Comparison of ENCODE assay signal across 31 cellular contexts in genomic region chr18:59767732-59768131, GRCh38.
A peak's percentile ranks its signal among the peaks of the same experiment; 100 is the strongest.
DNase-seq lines count a peak whose midpoint lies in the region; ATAC-seq, FAIRE-seq and TF ChIP-seq lines count a peak whose summit lies in the region.
"Had no signal": no experiment of that assay in that cellular context is flagged by ENCODE, and none has a peak within 500 bp of the region (broad histone marks: within the 10 kb centered on the region; RNA-seq: fewer than 3 reads in every experiment).

No MANE protein-coding gene starts in this region.

- H3K4me1 ChIP-seq in ACC112 (ENCODE audit: control insufficient read depth, insufficient read depth, low read length, unreplicated experiment) = peaks cover 28% of the 10 kb centered on the region
- H3K4me1 ChIP-seq in astrocyte (ENCODE audit: insufficient read depth, low read length) = no peaks in the 10 kb centered on the region
- H3K4me1 ChIP-seq in HepG2 (ENCODE audit: insufficient read depth, low read length) = no peaks in the 10 kb centered on the region
- H3K4me1 ChIP-seq: esophagus muscularis mucosa, left ventricle myocardium inferior, parathyroid adenoma, upper lobe of right lung had no signal

- H3K27ac Mint-ChIP-seq in astrocyte (ENCODE audit: unreplicated experiment) = no peak overlapping the region
- H3K27ac Mint-ChIP-seq: activated CD8-positive, alpha-beta memory T cell treated with anti-CD3 and anti-CD28 coated beads, Interleukin-2, amount 10 ng/mL, durations not matched to agents 7 days and 5 days; activated naive CD8-positive, alpha-beta T cell treated with anti-CD3 and anti-CD28 coated beads, Interleukin-2, amount 10 ng/mL, durations not matched to agents 7 days and 5 days; B cell; CD4-positive, alpha-beta memory T cell had no signal

- H2AFZ ChIP-seq in ACC112 (ENCODE audit: low read length, unreplicated experiment) (peak overlapping the region; percentile 77), astrocyte (ENCODE audit: low read depth, low read length) (no peak overlapping the region), HepG2 (ENCODE audit: low read length) (no peak overlapping the region)
- H2AFZ ChIP-seq: parathyroid adenoma had no signal

- H3K4me2 ChIP-seq in astrocyte (ENCODE audit: low read length) (no peak overlapping the region), HepG2 (ENCODE audit: low read depth, low read length) (no peak overlapping the region)
- H3K4me2 ChIP-seq: KMS-11, smooth muscle cell had no signal

- DNase-seq in HCEC 1CT = peak; percentile 77
- peak; percentile 44 for DNase-seq in astrocyte (ENCODE audit: low read depth)
- DNase-seq in fibroblast of peridontal ligament (ENCODE audit: extremely low read depth) = peak; percentile 83
- no peak for DNase-seq in NCI-H446 treated with DMSO at 0.1 percent for 48 hours (lab: John Stamatoyannopoulos, UW)
- no peak for DNase-seq in HepG2 (ENCODE audit: low spot score)
- DNase-seq in hepatic stellate cell (ENCODE audit: low spot score) = no peak
- no peak for DNase-seq in NCI-H128 (lab: John Stamatoyannopoulos, UW; ENCODE audit: unreplicated experiment)
- DNase-seq: activated CD4-positive, alpha-beta T cell treated with anti-CD3 and anti-CD28 coated beads, Interleukin-2, amount 50 U/mL, for 4 hours; activated CD8-positive, alpha-beta memory T cell treated with anti-CD3 and anti-CD28 coated beads, Interleukin-2, amount 10 ng/mL, durations not matched to agents 7 days and 5 days; activated gamma-delta T cell treated with Interleukin-2 at 50 U/mL for 16 hours; activated naive CD8-positive, alpha-beta T cell treated with anti-CD3 and anti-CD28 coated beads, Interleukin-2, amount 10 ng/mL, durations not matched to agents 7 days and 5 days; activated T-cell treated with anti-CD3 and anti-CD28 coated beads, Interleukin-2, amount 50 U/mL, for 48 hours; CD4-positive, alpha-beta memory T cell; islet precursor cell; left ventricle myocardium inferior; NCI-H1436 treated with DMSO at 0.1 percent for 48 hours; retina; stimulated activated CD4-positive, alpha-beta T cell treated with anti-CD3 and anti-CD28 coated beads, Interleukin-1b, Interleukin-23, amount 100 ng/mL, for 48 hours; stimulated activated naive CD4-positive, alpha-beta T cell treated with Interleukin-2 at 50 U/mL for 16 hours; T-helper 1 cell; upper lobe of right lung had no signal

- FAIRE-seq in astrocyte (lab: Jason Lieb, UNC) (no peak), HepG2 (lab: Jason Lieb, UNC) (no peak)
- FAIRE-seq: A204.1, GM19239 had no signal

- no peak overlapping the region for H3K9ac ChIP-seq in astrocyte (ENCODE audit: low read length)
- H3K9ac ChIP-seq in HepG2 (ENCODE audit: insufficient read depth, low read depth, low read length) = no peak overlapping the region
- H3K9ac ChIP-seq: KMS-11, parathyroid adenoma had no signal

- in situ Hi-C loops in HepG2 (cut with HindIII; ENCODE audit: extremely low pct_ligation_motif_present, low pct_unique_long_range_greater_than_20kb) = no loop called here

- peaks cover 6% of the 10 kb centered on the region for H3K27me3 Mint-ChIP-seq in astrocyte (ENCODE audit: low read depth, unreplicated experiment)

- peaks cover 7% of the 10 kb centered on the region for H3K9me3 Mint-ChIP-seq in astrocyte (ENCODE audit: unreplicated experiment)
- H3K9me3 Mint-ChIP-seq: activated naive CD8-positive, alpha-beta T cell treated with anti-CD3 and anti-CD28 coated beads, Interleukin-2, amount 10 ng/mL, durations not matched to agents 7 days and 5 days had no signal

- no peaks in the 10 kb centered on the region for H3K36me3 ChIP-seq in ACC112 (ENCODE audit: insufficient read depth, low read length)
- H3K36me3 ChIP-seq in astrocyte (ENCODE audit: insufficient read depth, low read length) = no peaks in the 10 kb centered on the region
- no peaks in the 10 kb centered on the region for H3K36me3 ChIP-seq in HepG2 (replicated peaks in 1 of 2; ENCODE audit: control insufficient read depth in 1 of 2, insufficient read depth in 2 of 2, low read length in 2 of 2)
- H3K36me3 ChIP-seq: esophagus muscularis mucosa, left ventricle myocardium inferior, SJSA1, suprapubic skin, upper lobe of right lung had no signal

- ATAC-seq in HepG2 = no peak
- ATAC-seq: activated CD8-positive, alpha-beta memory T cell treated with anti-CD3 and anti-CD28 coated beads, Interleukin-2, amount 10 ng/mL, durations not matched to agents 7 days and 5 days; upper lobe of right lung had no signal

- no peaks in the 10 kb centered on the region for H3K9me3 ChIP-seq in astrocyte (ENCODE audit: insufficient read depth, low read depth, low read length)
- no peaks in the 10 kb centered on the region for H3K9me3 ChIP-seq in HepG2 (ENCODE audit: low read length)
- H3K9me3 ChIP-seq: SJSA1, suprapubic skin, upper lobe of right lung had no signal

- TF ChIP-seq CTCF in astrocyte (IDR thresholded peaks at IDR 0.05; ENCODE audit: insufficient read depth, low read depth, low read length) (no peak), HepG2 (CRISPR knock-in tag; IDR thresholded peaks at IDR 0.05) (no peak)

- POLR2A ChIA-PET in HepG2 (lab: Yijun Ruan, JAX) = no interaction called here

- intact Hi-C loops in HepG2 (cut with micrococcal nuclease; ENCODE audit: unreplicated experiment) = no loop called here

- no TSS peak for BruUV-seq in HepG2 (replicated peaks; lab: Mats Ljungman, UMichigan)

- WGBS in HepG2 (ENCODE audit: low lambda C conversion rate) = 2% methylated on average over 2 of the region's 2 CpGs

- H3K27ac ChIP-seq in ACC112 (ENCODE audit: low read depth, low read length) = peak overlapping the region; percentile 86
- no peak overlapping the region for H3K27ac ChIP-seq in astrocyte (ENCODE audit: low read depth, low read length)
- H3K27ac ChIP-seq in HepG2 (ENCODE audit: extremely low read length, insufficient read depth, low read length) = no peak overlapping the region
- H3K27ac ChIP-seq: esophagus muscularis mucosa, KMS-11, left ventricle myocardium inferior, parathyroid adenoma, SJSA1, upper lobe of right lung had no signal

- no peaks in the 10 kb centered on the region for H3K4me1 Mint-ChIP-seq in astrocyte (ENCODE audit: low read depth, unreplicated experiment)
- H3K4me1 Mint-ChIP-seq: activated CD8-positive, alpha-beta memory T cell treated with anti-CD3 and anti-CD28 coated beads, Interleukin-2, amount 10 ng/mL, durations not matched to agents 7 days and 5 days; activated naive CD8-positive, alpha-beta T cell treated with anti-CD3 and anti-CD28 coated beads, Interleukin-2, amount 10 ng/mL, durations not matched to agents 7 days and 5 days; B cell; CD4-positive, alpha-beta memory T cell had no signal

- H4K20me1 ChIP-seq in astrocyte (ENCODE audit: insufficient read depth, low read length) (no peaks in the 10 kb centered on the region), HepG2 (ENCODE audit: insufficient read depth, low read length) (no peaks in the 10 kb centered on the region)

- no peaks in the 10 kb centered on the region for H3K36me3 Mint-ChIP-seq in astrocyte (ENCODE audit: low read depth, unreplicated experiment)
- H3K36me3 Mint-ChIP-seq: activated CD8-positive, alpha-beta memory T cell treated with anti-CD3 and anti-CD28 coated beads, Interleukin-2, amount 10 ng/mL, durations not matched to agents 7 days and 5 days; activated naive CD8-positive, alpha-beta T cell treated with anti-CD3 and anti-CD28 coated beads, Interleukin-2, amount 10 ng/mL, durations not matched to agents 7 days and 5 days; CD4-positive, alpha-beta memory T cell had no signal

- H3K27me3 ChIP-seq in ACC112 (ENCODE audit: insufficient read depth, low read length) (no peaks in the 10 kb centered on the region), astrocyte (ENCODE audit: insufficient read depth, low read length) (no peaks in the 10 kb centered on the region), HepG2 (ENCODE audit: control insufficient read depth in 1 of 2, insufficient read depth in 2 of 2, low read length in 2 of 2) (no peaks in the 10 kb centered on the region)
- H3K27me3 ChIP-seq: SJSA1, upper lobe of right lung had no signal

- H3K4me3 Mint-ChIP-seq in astrocyte (ENCODE audit: unreplicated experiment) = no peak overlapping the region
- H3K4me3 Mint-ChIP-seq: activated CD8-positive, alpha-beta memory T cell treated with anti-CD3 and anti-CD28 coated beads, Interleukin-2, amount 10 ng/mL, durations not matched to agents 7 days and 5 days; activated naive CD8-positive, alpha-beta T cell treated with anti-CD3 and anti-CD28 coated beads, Interleukin-2, amount 10 ng/mL, durations not matched to agents 7 days and 5 days; B cell; CD4-positive, alpha-beta memory T cell had no signal

- H3K4me3 ChIP-seq in ACC112 (ENCODE audit: low read depth, low read length) (peak overlapping the region; percentile 11; the same call in 1 of the 2 replicates), astrocyte (ENCODE audit: insufficient read depth, low read depth, low read length) (no peak overlapping the region), HepG2 (replicated peaks in 1 of 3; ENCODE audit: insufficient read depth in 1 of 3, low read depth in 2 of 3, low read length in 3 of 3) (no peak overlapping the region)
- H3K4me3 ChIP-seq: esophagus muscularis mucosa, left ventricle myocardium inferior, SJSA1, smooth muscle cell, suprapubic skin, upper lobe of right lung had no signal

- H3K79me2 ChIP-seq in ACC112 (ENCODE audit: control insufficient read depth, insufficient read depth, low read length, unreplicated experiment) (no peaks in the 10 kb centered on the region), astrocyte (ENCODE audit: insufficient read depth, low read length) (no peaks in the 10 kb centered on the region), HepG2 (ENCODE audit: insufficient read depth, low read length) (no peaks in the 10 kb centered on the region)
- H3K79me2 ChIP-seq: parathyroid adenoma had no signal

- TF ChIP-seq EP300 in HepG2 (IDR thresholded peaks at IDR 0.05; ENCODE audit: low read depth in 2 of 2, low read length in 2 of 2) (no peak), HepG2 (CRISPR knock-in tag; IDR thresholded peaks at IDR 0.05; ENCODE audit: borderline replicate concordance) (no peak)

- TF ChIP-seq POLR2A in HepG2 (IDR thresholded peaks at IDR 0.05; ENCODE audit: insufficient read depth in 1 of 2, low read depth in 2 of 2, low read length in 2 of 2) = no peak

- no peak for TF ChIP-seq RAD21 in HepG2 (CRISPR knock-in tag; IDR thresholded peaks at IDR 0.05)

- CTCF ChIA-PET in HepG2 (lab: Yijun Ruan, JAX; ENCODE audit: low intra/inter-chr PET ratio, low total read pairs) = no interaction called here

TF ChIP-seq in HepG2, 621 proteins besides CTCF, POLR2A, EP300 and RAD21 (continues in another document):
- TF ChIP-seq SMAD1 (CRISPR knock-in tag; IDR thresholded peaks at IDR 0.05; ENCODE audit: borderline replicate concordance, low read depth) (no peak), CBX1 (IDR thresholded peaks at IDR 0.05; ENCODE audit: low read depth) (no peak), HNRNPUL1 (IDR thresholded peaks at IDR 0.05; ENCODE audit: low read depth, low read length) (no peak), TAF1 (CRISPR knock-in tag; IDR thresholded peaks at IDR 0.05) (no peak), BCL6 (CRISPR knock-in tag; IDR thresholded peaks at IDR 0.05) (no peak)

Comparison
In these comparisons a context has a peak if more than half of its experiments do, and no peak if none do; other contexts are left out.
1. DNase-seq: peak in HCEC 1CT (single experiment), astrocyte (single experiment) and fibroblast of peridontal ligament (single experiment); none in NCI-H446 treated with DMSO at 0.1 percent for 48 hours (single experiment), HepG2 (single experiment), hepatic stellate cell (single experiment) and NCI-H128 (single experiment).